Comparison of ENCODE assay signal across 8 cellular contexts in the genomic region with DNA sequence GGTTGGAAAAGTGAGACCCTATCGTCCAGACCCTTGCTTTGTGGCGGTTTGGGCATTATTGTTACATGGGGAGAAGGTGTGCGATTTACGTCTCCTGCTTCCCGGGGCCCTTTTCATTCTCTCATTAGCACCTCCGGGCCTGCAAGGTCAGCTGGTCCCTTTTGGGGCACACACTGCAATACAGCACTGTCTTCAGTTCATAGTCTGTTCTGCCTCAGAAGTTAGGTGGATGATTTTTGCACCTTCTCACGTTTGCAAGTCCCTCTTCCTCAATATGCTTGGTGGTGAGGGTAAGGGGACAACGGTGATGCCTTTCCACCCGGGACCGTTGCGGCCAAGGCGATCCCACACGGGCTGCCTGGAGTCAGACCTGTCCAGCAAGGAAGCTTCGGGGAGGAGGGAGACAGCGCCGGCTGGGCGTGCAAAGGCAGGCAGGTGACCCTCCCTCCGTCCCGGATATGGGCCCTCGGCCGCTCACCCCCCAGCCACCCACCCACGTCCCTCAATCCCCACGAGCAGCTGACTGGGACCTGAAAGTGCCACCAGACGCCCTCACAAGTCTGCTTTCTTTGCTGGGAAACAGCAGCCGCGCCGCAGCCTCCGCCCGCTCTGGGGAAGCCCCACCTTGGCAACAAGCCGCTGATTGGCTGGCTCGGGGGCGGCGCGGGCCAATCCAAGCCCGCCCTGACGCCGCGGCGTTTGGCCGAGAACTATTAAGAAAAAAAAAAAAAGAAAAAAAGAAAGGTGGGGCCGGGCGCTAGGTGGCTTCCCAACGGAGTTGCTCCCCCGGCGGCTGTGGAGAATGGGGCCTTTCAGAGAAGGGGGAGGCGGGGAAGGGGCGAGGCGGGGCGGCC. TPM values are rescaled to one million over a fixed set of nuclear protein-coding genes. Genes with fewer than 3 reads are reported as not detected.
DNase-seq lines count a peak whose midpoint lies in the region; ATAC-seq and TF ChIP-seq lines count a peak whose summit lies in the region.

No MANE protein-coding gene starts in this region.

- peak; percentile 70 for ATAC-seq in GM19397 (IDR thresholded peaks at IDR 0.05; ENCODE audit: unreplicated experiment)
- peak; percentile 54 for ATAC-seq in HG03565 (IDR thresholded peaks at IDR 0.05; ENCODE audit: unreplicated experiment)

- TF ChIP-seq POLR2A in lower leg skin (IDR thresholded peaks at IDR 0.05) = no peak

- TF ChIP-seq CTCF in C4-2B (conservative IDR thresholded peaks at IDR 0.05) = no peak
- peak in 1 of 56 donors; percentile 1 for TF ChIP-seq CTCF in dorsolateral prefrontal cortex (IDR thresholded peaks at IDR 0.05 in 54 of 56, conservative IDR thresholded peaks at IDR 0.05 in 2 of 56; ENCODE audit: low read depth in 1 of 56, partially characterized antibody in 56 of 56)
- TF ChIP-seq CTCF in lower leg skin (IDR thresholded peaks at IDR 0.05) = no peak

- H3K4me3 ChIP-seq in dorsolateral prefrontal cortex (peak overlapping the region; percentile 39 to 92 (median 66)), lower leg skin (ENCODE audit: low read depth, poor library complexity, severe bottlenecking) (no peak overlapping the region)

- intact Hi-C loops in dorsolateral prefrontal cortex (cut with DNase I) = loop anchor here (1.0 kb wide), 2 partner anchors 22 to 54 kb away; a partner anchor contains a TSS
- intact Hi-C loops in lower leg skin (cut with DNase I; ENCODE audit: low total_unique reads) = no loop called here

- no peaks in the 10 kb centered on the region for H3K27me3 ChIP-seq in dorsolateral prefrontal cortex

- WGBS in lower leg skin, 2 donors = 5 to 6% methylated on average over 38 to 47 of the region's 49 CpGs

- H3K27ac ChIP-seq in C4-2B (peak overlapping the region; percentile 86), dorsolateral prefrontal cortex (peak overlapping the region; percentile 82 to 100 (median 95))

- DNase-seq in NCI-H748 treated with DMSO at 0.1 percent for 48 hours (lab: John Stamatoyannopoulos, UW) (peak; percentile 72), dorsolateral prefrontal cortex (peak; percentile 87 to 96 (median 92)), lower leg skin (ENCODE audit: low spot score in 2 of 2) (peak; percentile 90 to 99)
- DNase-seq in activated CD4-positive, alpha-beta T cell treated with anti-CD3 and anti-CD28 coated beads, Interleukin-2, amount 50 U/mL, for 48 hours = peak; percentile 92 to 94
- peak; percentile 86 to 93 for DNase-seq in stimulated activated CD4-positive, alpha-beta T cell treated with anti-CD3 and anti-CD28 coated beads, Interleukin-4, amount 100 ng/mL, for 48 hours (ENCODE audit: low read depth in 2 of 2)

RNA-seq across cellular contexts. Expression of a gene that starts 21.7 kb away (rescaled TPM):
- total RNA-seq in dorsolateral prefrontal cortex (100 to 1,000 TPM in 3 of 120 experiments, 10 to 100 TPM in 117; 21.2 to 122 (median 33.4) TPM), lower leg skin (100 to 1,000 TPM in 3 of 4 donors, 10 to 100 TPM in 1; 98.6 to 205 (median 131) TPM)

RNA-seq across cellular contexts. Expression of a gene that starts 23.9 kb away (rescaled TPM):
- total RNA-seq in dorsolateral prefrontal cortex = 10 to 100 TPM in 7 of 120 experiments, 1 to 10 TPM in 108, under 1 TPM in 5; 0.38 to 15.4 (median 2.9) TPM
- 10 to 100 TPM in 3 of 4 donors, 1 to 10 TPM in 1; 5.6 to 37.7 (median 19.3) TPM for total RNA-seq in lower leg skin
